ENCODE assay signal across 9 cellular contexts in the genomic region with DNA sequence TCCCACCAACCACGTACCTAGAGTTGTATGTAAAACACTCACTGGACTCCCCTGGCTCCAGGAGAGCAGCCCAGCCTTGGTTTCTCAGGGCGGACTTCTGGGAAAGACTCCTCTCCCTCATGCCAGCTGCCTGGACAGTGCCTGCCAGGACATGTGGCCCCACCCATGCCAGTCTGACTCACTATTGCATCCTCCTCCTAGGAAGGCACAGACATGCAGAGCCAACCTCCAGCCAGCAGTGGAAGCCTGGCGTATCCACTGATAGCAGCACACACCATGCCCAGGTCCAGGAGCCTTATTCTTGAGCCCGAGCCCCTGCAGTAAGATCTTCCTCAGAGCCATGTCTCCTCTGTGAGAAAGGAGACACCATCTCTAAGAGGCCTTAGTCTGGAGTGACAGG. TPM values are rescaled to one million over a fixed set of nuclear protein-coding genes. Genes with fewer than 3 reads are reported as not detected.
DNase-seq lines count a peak whose midpoint lies in the region; ATAC-seq and TF ChIP-seq lines count a peak whose summit lies in the region.
"Had no signal": no experiment of that assay in that cellular context is flagged by ENCODE, and none has a peak within 500 bp of the region (broad histone marks: within the 10 kb centered on the region; RNA-seq: fewer than 3 reads in every experiment).

No MANE protein-coding gene starts in this region.

- no peak overlapping the region for H3K9ac ChIP-seq in OCI-LY1 (ENCODE audit: low read length)
- peak overlapping the region; percentile 7 for H3K9ac ChIP-seq in neural progenitor cell

- H3K9me3 Mint-ChIP-seq in CD4-positive, alpha-beta memory T cell = no peaks in the 10 kb centered on the region
- no peaks in the 10 kb centered on the region for H3K9me3 Mint-ChIP-seq in neural progenitor cell

- H3F3A ChIP-seq in OCI-LY1 (ENCODE audit: insufficient read depth, low read length) (no peaks in the 10 kb centered on the region), neural progenitor cell (ENCODE audit: low read depth) (peaks cover 5% of the 10 kb centered on the region)

- POLR2A ChIA-PET in CD4-positive, alpha-beta memory T cell (lab: Charles Lee; ENCODE audit: partially characterized antibody) = interaction anchor here (0.6 to 3.3 kb wide), 3 partner anchors 9 to 339 kb away, joined by 3 to 18 read pairs (median 3); partner anchors contain the start of gene PKM

- peaks cover 4% of the 10 kb centered on the region; the same call in 1 of the 2 replicates for H4K20me1 ChIP-seq in OCI-LY1 (ENCODE audit: insufficient read depth, low read length)
- H4K20me1 ChIP-seq in neural progenitor cell (ENCODE audit: low read depth) = peaks cover 99% of the 10 kb centered on the region

- intact Hi-C loops in CD4-positive, alpha-beta memory T cell (cut with micrococcal nuclease) = no loop called here

- H3K36me3 Mint-ChIP-seq in CD4-positive, alpha-beta memory T cell = peaks cover 34 to 65% of the 10 kb centered on the region in 2 donors
- peaks cover 47% of the 10 kb centered on the region for H3K36me3 Mint-ChIP-seq in neural progenitor cell

- no peak for ATAC-seq in HG03442 (IDR thresholded peaks at IDR 0.05; ENCODE audit: unreplicated experiment)
- ATAC-seq in HG02759 (IDR thresholded peaks at IDR 0.05; ENCODE audit: unreplicated experiment) = no peak

- peak overlapping the region; percentile 67 to 92 (median 85) for H3K27ac Mint-ChIP-seq in CD4-positive, alpha-beta memory T cell
- H3K27ac Mint-ChIP-seq in neural progenitor cell = peak overlapping the region; percentile 87

- no peaks in the 10 kb centered on the region for H3K27me3 ChIP-seq in CD4-positive, alpha-beta memory T cell (ENCODE audit: insufficient read depth, low read length)
- H3K27me3 ChIP-seq in OCI-LY1 (ENCODE audit: insufficient read depth, low read length) = no peaks in the 10 kb centered on the region
- no peaks in the 10 kb centered on the region for H3K27me3 ChIP-seq in effector memory CD4-positive, alpha-beta T cell (replicated peaks; ENCODE audit: control insufficient read depth, insufficient read depth, low read length, poor library complexity, severe bottlenecking)
- no peaks in the 10 kb centered on the region for H3K27me3 ChIP-seq in neural progenitor cell

- H3K9me2 ChIP-seq in OCI-LY1 (ENCODE audit: low read depth, low read length) = no peaks in the 10 kb centered on the region

- H3K79me2 ChIP-seq in OCI-LY1 (ENCODE audit: insufficient read depth, low read length) (peaks cover 76% of the 10 kb centered on the region), neural progenitor cell (ENCODE audit: low read depth) (peaks cover 90% of the 10 kb centered on the region)

- TF ChIP-seq CTCF in OCI-LY1 (IDR thresholded peaks at IDR 0.05; ENCODE audit: low read length) = no peak
- TF ChIP-seq CTCF in neural progenitor cell (IDR thresholded peaks at IDR 0.05) = no peak

- H2AFZ ChIP-seq in OCI-LY1 (ENCODE audit: low read length) (no peak overlapping the region), neural progenitor cell (replicated peaks) (no peak overlapping the region)

- peaks cover 46% of the 10 kb centered on the region for H3K36me3 ChIP-seq in CD4-positive, alpha-beta memory T cell (ENCODE audit: insufficient read depth, low read length)
- H3K36me3 ChIP-seq in OCI-LY1 (ENCODE audit: insufficient read depth, low read length) (peaks cover 86% of the 10 kb centered on the region), neural progenitor cell (peaks cover 5% of the 10 kb centered on the region)
- peaks cover 42% of the 10 kb centered on the region for H3K36me3 ChIP-seq in effector memory CD4-positive, alpha-beta T cell (ENCODE audit: control insufficient read depth, insufficient read depth, low read length)

- H3K9me3 ChIP-seq in CD4-positive, alpha-beta memory T cell (ENCODE audit: control insufficient read depth in 1 of 2, low read length in 2 of 2) = no peaks in the 10 kb centered on the region
- no peaks in the 10 kb centered on the region for H3K9me3 ChIP-seq in OCI-LY1 (ENCODE audit: low read length)
- no peaks in the 10 kb centered on the region for H3K9me3 ChIP-seq in effector memory CD4-positive, alpha-beta T cell (ENCODE audit: control insufficient read depth, low read length)
- H3K9me3 ChIP-seq in neural progenitor cell (ENCODE audit: low read depth) = no peaks in the 10 kb centered on the region

- H3K4me1 Mint-ChIP-seq in CD4-positive, alpha-beta memory T cell = peaks cover 46 to 82% (median 66%) of the 10 kb centered on the region in 4 donors
- peaks cover 60% of the 10 kb centered on the region for H3K4me1 Mint-ChIP-seq in neural progenitor cell

- CTCF ChIA-PET in CD4-positive, alpha-beta memory T cell (lab: Charles Lee; ENCODE audit: partially characterized antibody) = interaction anchor here (0.7 to 1.1 kb wide), 3 partner anchors 10 to 32 kb away, joined by 3 read pairs; no protein-coding TSS in a partner anchor

- H3K4me3 Mint-ChIP-seq in CD4-positive, alpha-beta memory T cell = peak overlapping the region in 4 of 8 donors; percentile 15 to 39 (median 31)
- peak overlapping the region; percentile 55 for H3K4me3 Mint-ChIP-seq in neural progenitor cell

- DNase-seq in CD4-positive, alpha-beta memory T cell = no peak
- DNase-seq in effector memory CD4-positive, alpha-beta T cell = no peak
- DNase-seq in neural progenitor cell (ENCODE audit: low spot score) (no peak), NCI-H524 treated with DMSO at 0.1 percent for 48 hours (lab: John Stamatoyannopoulos, UW) (no peak)
- DNase-seq in stimulated activated CD4-positive, alpha-beta T cell treated with anti-CD3 and anti-CD28 coated beads, Interleukin-4, amount 100 ng/mL, for 24 hours = no peak

- peaks cover 73% of the 10 kb centered on the region for H3K4me1 ChIP-seq in CD4-positive, alpha-beta memory T cell (ENCODE audit: insufficient read depth, low read length)
- peaks cover 28% of the 10 kb centered on the region for H3K4me1 ChIP-seq in OCI-LY1 (ENCODE audit: insufficient read depth, low read length, severe bottlenecking)
- peaks cover 11% of the 10 kb centered on the region for H3K4me1 ChIP-seq in effector memory CD4-positive, alpha-beta T cell (ENCODE audit: control insufficient read depth, insufficient read depth, low read length, poor library complexity, severe bottlenecking)
- peaks cover 19% of the 10 kb centered on the region for H3K4me1 ChIP-seq in neural progenitor cell

- peak overlapping the region; percentile 8; the same call in 1 of the 2 replicates for H3K4me2 ChIP-seq in OCI-LY1 (ENCODE audit: low read length)
- no peak overlapping the region for H3K4me2 ChIP-seq in neural progenitor cell

- H3K4me3 ChIP-seq in CD4-positive, alpha-beta memory T cell (ENCODE audit: low read length in 2 of 2) = no peak overlapping the region
- no peak overlapping the region for H3K4me3 ChIP-seq in OCI-LY1 (ENCODE audit: low read depth, low read length, poor library complexity, severe bottlenecking)
- no peak overlapping the region for H3K4me3 ChIP-seq in effector memory CD4-positive, alpha-beta T cell (ENCODE audit: insufficient read depth, low read depth, low read length, poor library complexity, severe bottlenecking)
- H3K4me3 ChIP-seq in neural progenitor cell = no peak overlapping the region
- H3K4me3 ChIP-seq: SK-N-MC had no signal

- no peaks in the 10 kb centered on the region for H3K27me3 Mint-ChIP-seq in CD4-positive, alpha-beta memory T cell
- no peaks in the 10 kb centered on the region for H3K27me3 Mint-ChIP-seq in neural progenitor cell (ENCODE audit: insufficient read depth, low read depth)

- no peak overlapping the region for H3K27ac ChIP-seq in CD4-positive, alpha-beta memory T cell (ENCODE audit: low read depth, low read length)
- H3K27ac ChIP-seq in OCI-LY1 (ENCODE audit: low read depth, low read length, poor library complexity, severe bottlenecking) (no peak overlapping the region), neural progenitor cell (no peak overlapping the region)
- H3K27ac ChIP-seq in effector memory CD4-positive, alpha-beta T cell (ENCODE audit: insufficient read depth, low read length, poor library complexity, severe bottlenecking) = peak overlapping the region; percentile 21
- H3K27ac ChIP-seq: SK-N-MC had no signal

RNA-seq across cellular contexts. Expression of gene PKM, which starts 8.6 kb away (rescaled TPM):
- total RNA-seq in CD4-positive, alpha-beta memory T cell = 100 to 1,000 TPM; 378 to 383 TPM
- 100 to 1,000 TPM; 440 to 658 TPM for polyA plus RNA-seq in CD4-positive, alpha-beta memory T cell
- total RNA-seq in neural progenitor cell (ENCODE audit: low replicate concordance) = 1,033 and 1,163 TPM in 2 replicates

RNA-seq across cellular contexts. Expression of gene GRAMD2A, which starts 24.8 kb away (rescaled TPM):
- total RNA-seq in CD4-positive, alpha-beta memory T cell = not detected
- not detected for polyA plus RNA-seq in CD4-positive, alpha-beta memory T cell
- 0.40 and 0.43 TPM in 2 replicates for total RNA-seq in neural progenitor cell (ENCODE audit: low replicate concordance)

RNA-seq across cellular contexts. Expression of gene PARP6, which starts 49.9 kb away (rescaled TPM):
- 100 to 1,000 TPM; 111 TPM for total RNA-seq in CD4-positive, alpha-beta memory T cell
- polyA plus RNA-seq in CD4-positive, alpha-beta memory T cell = 10 to 100 TPM in 1 of 2 donors, 1 to 10 TPM in 1; 7.5 to 34.0 TPM
- total RNA-seq in neural progenitor cell (ENCODE audit: low replicate concordance) = 34.3 and 38.6 TPM in 2 replicates
